Comparison of ENCODE assay signal across 12 cellular contexts in genomic region chr16:15605869-15606520, GRCh38. TPM values are rescaled to one million over a fixed set of nuclear protein-coding genes. Genes with fewer than 3 reads are reported as not detected.
A peak's percentile ranks its signal among the peaks of the same experiment; 100 is the strongest.
DNase-seq lines count a peak whose midpoint lies in the region; ATAC-seq lines count a peak whose summit lies in the region.
"Had no signal": no experiment of that assay in that cellular context is flagged by ENCODE, and none has a peak within 500 bp of the region (broad histone marks: within the 10 kb centered on the region; RNA-seq: fewer than 3 reads in every experiment).

No MANE protein-coding gene starts in this region.

- H3K27ac Mint-ChIP-seq in stimulated activated naive CD8-positive, alpha-beta T cell treated with anti-CD3 and anti-CD28 coated beads, Interleukin-15, Interleukin-2, amounts not matched to agents 100 ng/mL and 50 ng/mL, for 24 hours: peak overlapping the region; percentile 79
- H3K27ac Mint-ChIP-seq in activated naive CD4-positive, alpha-beta T cell treated with anti-CD3 and anti-CD28 coated beads, Interleukin-2, amount 50 U/mL, for 72 hours: peak overlapping the region; percentile 48 to 81
- H3K27ac Mint-ChIP-seq in memory B cell: peak overlapping the region; percentile 75

- no peaks in the 10 kb centered on the region for H3K27me3 Mint-ChIP-seq in stimulated activated naive CD8-positive, alpha-beta T cell treated with anti-CD3 and anti-CD28 coated beads, Interleukin-15, Interleukin-2, amounts not matched to agents 100 ng/mL and 50 ng/mL, for 24 hours
- H3K27me3 Mint-ChIP-seq in memory B cell: no peaks in the 10 kb centered on the region

- ATAC-seq in stimulated activated naive CD8-positive, alpha-beta T cell treated with anti-CD3 and anti-CD28 coated beads, Interleukin-15, Interleukin-2, amounts not matched to agents 100 U/mL and 50 U/mL, for 24 hours: no peak
- no peak for ATAC-seq in activated naive CD4-positive, alpha-beta T cell treated with anti-CD3 and anti-CD28 coated beads, Interleukin-2, amount 50 U/mL, for 72 hours
- ATAC-seq in memory B cell (ENCODE audit: low read depth): no peak
- ATAC-seq in HG03108 (IDR thresholded peaks at IDR 0.05; ENCODE audit: unreplicated experiment): no peak
- no peak for ATAC-seq in HG03565 (IDR thresholded peaks at IDR 0.05; ENCODE audit: unreplicated experiment)
- ATAC-seq in left lobe of liver: no peak

- H3K4me3 Mint-ChIP-seq in stimulated activated naive CD8-positive, alpha-beta T cell treated with anti-CD3 and anti-CD28 coated beads, Interleukin-15, Interleukin-2, amounts not matched to agents 100 ng/mL and 50 ng/mL, for 24 hours: no peak overlapping the region
- H3K4me3 Mint-ChIP-seq in memory B cell: no peak overlapping the region

- peaks cover 83% of the 10 kb centered on the region for H3K36me3 Mint-ChIP-seq in stimulated activated naive CD8-positive, alpha-beta T cell treated with anti-CD3 and anti-CD28 coated beads, Interleukin-15, Interleukin-2, amounts not matched to agents 100 ng/mL and 50 ng/mL, for 24 hours (ENCODE audit: low read depth)
- peaks cover 21 to 25% of the 10 kb centered on the region in 2 donors for H3K36me3 Mint-ChIP-seq in activated naive CD4-positive, alpha-beta T cell treated with anti-CD3 and anti-CD28 coated beads, Interleukin-2, amount 50 U/mL, for 72 hours
- peaks cover 52% of the 10 kb centered on the region for H3K36me3 Mint-ChIP-seq in memory B cell

- H3K4me1 Mint-ChIP-seq in stimulated activated naive CD8-positive, alpha-beta T cell treated with anti-CD3 and anti-CD28 coated beads, Interleukin-15, Interleukin-2, amounts not matched to agents 100 ng/mL and 50 ng/mL, for 24 hours (ENCODE audit: low read depth): peaks cover 8% of the 10 kb centered on the region
- H3K4me1 Mint-ChIP-seq in memory B cell: peaks cover 15% of the 10 kb centered on the region

- no peaks in the 10 kb centered on the region for H3K9me3 Mint-ChIP-seq in stimulated activated naive CD8-positive, alpha-beta T cell treated with anti-CD3 and anti-CD28 coated beads, Interleukin-15, Interleukin-2, amounts not matched to agents 100 ng/mL and 50 ng/mL, for 24 hours
- no peaks in the 10 kb centered on the region for H3K9me3 Mint-ChIP-seq in activated naive CD4-positive, alpha-beta T cell treated with anti-CD3 and anti-CD28 coated beads, Interleukin-2, amount 50 U/mL, for 72 hours
- H3K9me3 Mint-ChIP-seq in memory B cell: no peaks in the 10 kb centered on the region

- DNase-seq in stimulated activated naive CD8-positive, alpha-beta T cell treated with anti-CD3 and anti-CD28 coated beads, Interleukin-15, Interleukin-2, amounts not matched to agents 100 U/mL and 50 U/mL, for 24 hours: no peak
- no peak for DNase-seq in activated naive CD4-positive, alpha-beta T cell treated with anti-CD3 and anti-CD28 coated beads, Interleukin-2, amount 50 U/mL, for 72 hours (ENCODE audit: low spot score in 2 of 2)
- DNase-seq in memory B cell (ENCODE audit: low spot score in 2 of 2) (no peak), NAMALWA (ENCODE audit: low spot score) (no peak), left lobe of liver (ENCODE audit: low spot score) (no peak)
- DNase-seq: dermis blood vessel endothelial cell, DND-41, mesendoderm, pancreas had no signal

RNA-seq across cellular contexts. Expression of gene MARF1, which starts 37.0 kb away (rescaled TPM):
- 100 to 1,000 TPM in 1 of 2 donors, 10 to 100 TPM in 1; 70.8 to 134 TPM for total RNA-seq in activated naive CD4-positive, alpha-beta T cell treated with anti-CD3 and anti-CD28 coated beads, Interleukin-2, amount 50 U/mL, for 72 hours
- 31.8 TPM for total RNA-seq in left lobe of liver

RNA-seq across cellular contexts. Expression of gene NDE1, which starts 44.0 kb away (rescaled TPM):
- 100 to 1,000 TPM; 114 to 196 TPM for total RNA-seq in activated naive CD4-positive, alpha-beta T cell treated with anti-CD3 and anti-CD28 coated beads, Interleukin-2, amount 50 U/mL, for 72 hours
- 3.4 TPM for total RNA-seq in left lobe of liver

Comparison
In these comparisons a context has a peak if more than half of its experiments do, and no peak if none do; other contexts are left out.
1. RNA of gene NDE1, which starts 44.0 kb away (total RNA-seq): 114 to 196 TPM in activated naive CD4-positive, alpha-beta T cell treated with anti-CD3 and anti-CD28 coated beads, Interleukin-2, amount 50 U/mL, for 72 hours; 3.4 TPM in left lobe of liver (single experiment); every median in the first group is over 10 times any median in the second.
2. Peak in every context shown above with its lines, with median percentiles within 50 percentile points of each other: H3K27ac Mint-ChIP-seq.